8 cellular contexts compared by ENCODE assay signal in the genomic region with DNA sequence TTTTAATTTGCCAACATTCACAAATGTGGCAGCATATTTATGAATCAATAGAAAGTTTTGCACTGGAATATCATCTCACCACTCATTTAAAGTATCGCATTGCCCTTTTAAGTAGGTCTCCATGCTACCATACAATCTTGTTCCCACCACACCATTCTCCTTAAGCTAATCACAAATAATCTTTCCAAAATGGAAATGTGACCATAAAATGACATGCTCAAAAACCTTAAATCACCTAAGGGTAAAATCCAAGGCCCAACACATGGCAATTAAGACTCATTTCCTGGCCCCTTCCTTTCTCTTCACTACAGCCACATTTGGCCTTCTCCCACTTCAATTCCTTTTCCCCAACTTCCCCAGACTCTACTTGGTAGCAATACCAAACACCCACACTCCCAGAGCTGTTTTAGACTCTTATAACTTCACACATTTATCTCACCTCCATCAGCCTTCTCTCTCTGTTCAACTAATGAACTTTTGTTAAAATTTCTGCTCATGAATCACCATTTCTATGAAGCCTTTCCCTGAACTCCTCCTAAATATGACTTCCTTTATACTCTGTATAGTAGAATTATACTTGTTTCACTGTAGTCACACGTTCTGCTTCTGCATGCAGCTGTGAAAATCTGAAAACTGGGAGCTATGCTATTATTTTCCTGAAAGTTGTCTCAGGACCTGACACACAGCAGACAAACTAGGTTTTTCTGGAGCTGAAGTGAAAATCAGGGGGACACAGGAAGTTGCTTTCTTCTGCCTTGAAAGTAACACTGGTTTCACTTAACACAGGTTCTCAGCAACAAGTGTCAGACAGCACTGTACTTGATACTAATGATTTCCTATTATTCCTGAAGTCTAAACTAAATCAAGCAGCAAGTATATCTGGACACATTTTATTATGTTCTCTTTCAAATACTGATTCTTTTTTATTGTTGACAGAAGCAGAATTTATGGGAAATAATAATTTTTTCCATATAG.
DNase-seq lines count a peak whose midpoint lies in the region; ATAC-seq and TF ChIP-seq lines count a peak whose summit lies in the region.

No MANE protein-coding gene starts in this region.

- intact Hi-C loops in activated B cell treated with CpG ODN at 0.5 μM for 24 hours (cut with micrococcal nuclease) (no loop called here), PC-9 (cut with micrococcal nuclease; ENCODE audit: unreplicated experiment) (no loop called here)

- no peaks in the 10 kb centered on the region for H3K9me3 Mint-ChIP-seq in CD8-positive, alpha-beta memory T cell
- H3K9me3 Mint-ChIP-seq in activated B cell treated with CpG ODN at 0.5 μM for 24 hours, result no peaks in the 10 kb centered on the region

- peaks cover 38 to 59% (median 49%) of the 10 kb centered on the region in 3 donors for H3K4me1 Mint-ChIP-seq in CD8-positive, alpha-beta memory T cell
- H3K4me1 Mint-ChIP-seq in activated B cell treated with CpG ODN at 0.5 μM for 24 hours, result peaks cover 23% of the 10 kb centered on the region

- no peaks in the 10 kb centered on the region for H3K27me3 ChIP-seq in CD8-positive, alpha-beta memory T cell (ENCODE audit: insufficient read depth, low read length, poor library complexity, severe bottlenecking)
- H3K27me3 ChIP-seq in PC-9 (ENCODE audit: insufficient read depth, low read depth), result no peaks in the 10 kb centered on the region

- DNase-seq in CD8-positive, alpha-beta memory T cell, result no peak
- DNase-seq in activated B cell treated with CpG ODN at 0.5 μM for 24 hours (no peak), PC-9 (no peak), NOMO-1 (lab: John Stamatoyannopoulos, UW; ENCODE audit: unreplicated experiment in 2 of 2) (no peak)
- DNase-seq in NK-92 treated with Interleukin-12 subunit alpha and Interleukin-12 subunit beta, amount 100 ng/mL, for 24 hours (lab: John Stamatoyannopoulos, UW), result no peak
- no peak for DNase-seq in activated effector memory CD4-positive, alpha-beta T cell treated with anti-CD3 and anti-CD28 coated beads, Interleukin-2, amount 50 U/mL, for 16 hours

- H3F3A ChIP-seq in PC-9 (ENCODE audit: insufficient read depth, low read depth), result no peaks in the 10 kb centered on the region

- peak overlapping the region; percentile 0 to 40 (median 11) for H3K4me3 Mint-ChIP-seq in CD8-positive, alpha-beta memory T cell
- H3K4me3 Mint-ChIP-seq in activated B cell treated with CpG ODN at 0.5 μM for 24 hours, result no peak overlapping the region

- CTCF ChIA-PET in CD8-positive, alpha-beta memory T cell (lab: Charles Lee), result no interaction called here
- CTCF ChIA-PET in activated B cell treated with CpG ODN at 0.5 μM for 24 hours (lab: Charles Lee), result no interaction called here
- CTCF ChIA-PET in PC-9 (lab: Charles Lee), result no interaction called here

- peaks cover 0 to 7% (median 2%) of the 10 kb centered on the region in 3 donors for H3K36me3 Mint-ChIP-seq in CD8-positive, alpha-beta memory T cell
- peaks cover under 1% of the 10 kb centered on the region for H3K36me3 Mint-ChIP-seq in activated B cell treated with CpG ODN at 0.5 μM for 24 hours (ENCODE audit: low read depth)

- POLR2A ChIA-PET in CD8-positive, alpha-beta memory T cell (lab: Charles Lee), result no interaction called here
- POLR2A ChIA-PET in activated B cell treated with CpG ODN at 0.5 μM for 24 hours (lab: Charles Lee), result no interaction called here
- POLR2A ChIA-PET in PC-9 (lab: Charles Lee; ENCODE audit: unreplicated experiment), result no interaction called here

- BruUV-seq in PC-9 (replicated peaks; lab: Mats Ljungman, UMichigan), result no TSS peak

- no peak for TF ChIP-seq CTCF in activated B cell treated with CpG ODN at 0.5 μM for 24 hours (IDR thresholded peaks at IDR 0.05)
- TF ChIP-seq CTCF in PC-9 (conservative IDR thresholded peaks at IDR 0.05), result no peak

- no peak overlapping the region for H3K4me3 ChIP-seq in CD8-positive, alpha-beta memory T cell (ENCODE audit: low read length)
- H3K4me3 ChIP-seq in PC-9, result no peak overlapping the region

- peaks cover 7% of the 10 kb centered on the region; the same call in 1 of the 2 replicates for H3K9me2 ChIP-seq in PC-9 (ENCODE audit: insufficient read depth)

- H2AFZ ChIP-seq in PC-9, result no peak overlapping the region

- H3K79me2 ChIP-seq in PC-9 (ENCODE audit: low read depth), result no peaks in the 10 kb centered on the region

- H4K20me1 ChIP-seq in PC-9 (ENCODE audit: insufficient read depth), result no peaks in the 10 kb centered on the region

- H3K9me3 ChIP-seq in CD8-positive, alpha-beta memory T cell (ENCODE audit: low read length), result no peaks in the 10 kb centered on the region
- H3K9me3 ChIP-seq in PC-9 (ENCODE audit: insufficient read depth, low read depth), result no peaks in the 10 kb centered on the region

- H3K27me3 Mint-ChIP-seq in CD8-positive, alpha-beta memory T cell, result no peaks in the 10 kb centered on the region
- H3K27me3 Mint-ChIP-seq in activated B cell treated with CpG ODN at 0.5 μM for 24 hours, result no peaks in the 10 kb centered on the region

- ATAC-seq in GM19395 (IDR thresholded peaks at IDR 0.05; ENCODE audit: unreplicated experiment), result peak; percentile 64
- ATAC-seq in HG03045 (IDR thresholded peaks at IDR 0.05; ENCODE audit: unreplicated experiment), result peak; percentile 50
- ATAC-seq in activated B cell treated with CpG ODN at 0.5 μM for 24 hours (ENCODE audit: low read depth), result peak; percentile 42

- H3K27ac Mint-ChIP-seq in CD8-positive, alpha-beta memory T cell, result peak overlapping the region; percentile 14 to 95 (median 82)
- peak overlapping the region; percentile 50 for H3K27ac Mint-ChIP-seq in activated B cell treated with CpG ODN at 0.5 μM for 24 hours

- peaks cover 8% of the 10 kb centered on the region for H3K4me1 ChIP-seq in CD8-positive, alpha-beta memory T cell (ENCODE audit: insufficient read depth, low read length)
- H3K4me1 ChIP-seq in PC-9 (replicated peaks; ENCODE audit: insufficient read depth), result 0 out of 2 replicates have a peak, but pooled peaks cover 6% of the 10 kb centered on the region

- no peak overlapping the region for H3K27ac ChIP-seq in CD8-positive, alpha-beta memory T cell (ENCODE audit: low read depth, low read length)
- H3K27ac ChIP-seq in PC-9, result no peak overlapping the region

- H3K4me2 ChIP-seq in PC-9, result no peak overlapping the region

- no peaks in the 10 kb centered on the region for H3K36me3 ChIP-seq in CD8-positive, alpha-beta memory T cell (ENCODE audit: insufficient read depth, low read length)
- no peaks in the 10 kb centered on the region for H3K36me3 ChIP-seq in PC-9 (ENCODE audit: low read depth)
